14 cellular contexts compared by ENCODE assay signal in genomic region chr12:106317406-106318082, GRCh38. TPM values are rescaled to one million over a fixed set of nuclear protein-coding genes. Genes with fewer than 3 reads are reported as not detected.
DNase-seq lines count a peak whose midpoint lies in the region; ATAC-seq and TF ChIP-seq lines count a peak whose summit lies in the region.
"Had no signal": no experiment of that assay in that cellular context is flagged by ENCODE, and none has a peak within 500 bp of the region (broad histone marks: within the 10 kb centered on the region; RNA-seq: fewer than 3 reads in every experiment).

No MANE protein-coding gene starts in this region.

- no peak for TF ChIP-seq CTCF in RWPE1 (conservative IDR thresholded peaks at IDR 0.05; ENCODE audit: low read depth)
- TF ChIP-seq CTCF in epithelial cell of esophagus (IDR thresholded peaks at IDR 0.05; ENCODE audit: insufficient read depth, low read depth, low read length, missing control alignments) = no peak

- peak overlapping the region; percentile 86 for H3K27ac ChIP-seq in RWPE1
- H3K27ac ChIP-seq: SJSA1 had no signal

- DNase-seq in M059J (ENCODE audit: low read depth) (peak; percentile 34), RWPE1 (ENCODE audit: low spot score) (peak; percentile 30), epithelial cell of esophagus (ENCODE audit: low read depth) (peak; percentile 65), islet precursor cell (peak; percentile 17), NCI-H1092 treated with DMSO at 0.1 percent for 48 hours (lab: John Stamatoyannopoulos, UW) (no peak)
- DNase-seq: BE2C; CD4-positive, alpha-beta memory T cell; NCI-H146; NCI-H2081 treated with DMSO at 0.1 percent for 48 hours; NCI-H748 treated with DMSO at 0.1 percent for 48 hours had no signal

- no peak overlapping the region for H3K4me3 ChIP-seq in epithelial cell of esophagus (ENCODE audit: low read length)
- H3K4me3 ChIP-seq: SJSA1 had no signal

- CTCF ChIA-PET in RWPE1 (lab: Yijun Ruan, JAX) = no interaction called here

- POLR2A ChIA-PET in RWPE1 (lab: Yijun Ruan, JAX; ENCODE audit: low non-redundant PET) = no interaction called here

- ATAC-seq in GM21367 (IDR thresholded peaks at IDR 0.05; ENCODE audit: unreplicated experiment) (no peak), HG03354 (IDR thresholded peaks at IDR 0.05; ENCODE audit: poor library complexity, severe bottlenecking, unreplicated experiment) (no peak), GM18858 (IDR thresholded peaks at IDR 0.05; ENCODE audit: unreplicated experiment) (no peak)

RNA-seq across cellular contexts. Expression of gene TCP11L2, which starts 15.0 kb away (rescaled TPM):
- total RNA-seq in M059J (2014; rRNA removed; shearing (Covaris generic)) = 15.8 and 30.1 TPM in 2 replicates

RNA-seq across cellular contexts. Expression of gene POLR3B, which starts 40.0 kb away (rescaled TPM):
- 3.7 and 8.2 TPM in 2 replicates for total RNA-seq in M059J (2014; rRNA removed; shearing (Covaris generic))
